ENCODE assay signal across 1 cellular context in genomic region chr7:132941433-132941832, GRCh38.
TF ChIP-seq lines count a peak whose summit lies in the region.

No MANE protein-coding gene starts in this region.

TF ChIP-seq in WTC11, 78 proteins besides CTCF, POLR2A, EP300 and RAD21 (continued from another document):
- TF ChIP-seq ATF2 (CRISPR knock-in tag; IDR thresholded peaks at IDR 0.05; ENCODE audit: borderline replicate concordance, low read depth), result no peak
- TF ChIP-seq AFF4 (CRISPR knock-in tag; IDR thresholded peaks at IDR 0.05; ENCODE audit: borderline replicate concordance), result no peak
- TF ChIP-seq PRRX2 (CRISPR knock-in tag; IDR thresholded peaks at IDR 0.05), result no peak
- TF ChIP-seq NR3C1 (CRISPR knock-in tag; conservative IDR thresholded peaks at IDR 0.05; ENCODE audit: low read depth), result no peak
- TF ChIP-seq JUN (CRISPR knock-in tag; IDR thresholded peaks at IDR 0.05), result no peak
- no peak for TF ChIP-seq IRF1 (CRISPR knock-in tag; IDR thresholded peaks at IDR 0.05)
